ENCODE assay signal across 25 cellular contexts in the genomic region with DNA sequence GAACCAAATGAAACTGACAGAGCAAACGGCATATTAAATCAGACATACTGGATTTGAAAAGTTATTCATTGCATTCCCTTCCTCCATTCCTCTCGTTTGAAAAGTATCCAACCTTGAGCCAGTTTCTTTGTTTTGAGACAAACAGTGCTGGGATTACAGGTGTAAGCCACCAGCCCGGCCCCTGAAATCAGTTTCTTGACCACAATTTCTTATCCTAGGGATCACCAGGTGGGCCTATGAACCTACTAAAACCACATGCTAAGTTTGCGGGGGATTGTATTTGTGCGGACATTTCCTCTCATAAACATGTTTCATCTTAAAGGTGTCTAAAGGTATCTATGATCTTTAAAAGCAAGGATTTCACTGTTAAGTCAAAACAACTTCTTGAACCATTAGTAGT.
"Had no signal": no experiment of that assay in that cellular context is flagged by ENCODE, and none has a peak within 500 bp of the region (broad histone marks: within the 10 kb centered on the region; RNA-seq: fewer than 3 reads in every experiment).

No MANE protein-coding gene starts in this region.

- DNase-seq: activated CD4-positive, alpha-beta T cell treated with anti-CD3 and anti-CD28 coated beads, Interleukin-2, amount 50 U/mL, for 4 hours; activated CD4-positive, CD25-positive, alpha-beta regulatory T cell treated with anti-CD3 and anti-CD28 coated beads, Interleukin-2, amount 50 U/mL, for 72 hours; activated CD8-positive, alpha-beta memory T cell treated with anti-CD3 and anti-CD28 coated beads, Interleukin-2, amount 50 U/mL, for 4 hours; activated gamma-delta T cell treated with Interleukin-2 at 50 U/mL for 16 hours; activated naive CD4-positive, alpha-beta T cell treated with anti-CD3 and anti-CD28 coated beads, Interleukin-2, amount 50 U/mL, for 16 hours; activated T-cell treated with anti-CD3 and anti-CD28 coated beads, Interleukin-2, amount 50 U/mL, for 1 hour; anterior cingulate cortex; effector CD8-positive, alpha-beta T cell; esophagus squamous epithelium; foreskin melanocyte; left lung; mesendoderm; mucosa of descending colon; right lobe of liver; stimulated activated CD4-positive, alpha-beta T cell treated with anti-CD3 and anti-CD28 coated beads, Interleukin-2, amount 100 ng/mL, for 48 hours; stimulated activated naive CD4-positive, alpha-beta T cell treated with Interleukin-2 at 50 U/mL for 16 hours; T-helper 9 cell; WERI-Rb-1 had no signal

- H3K27ac Mint-ChIP-seq: activated T-helper 17 cell treated with anti-CD3 and anti-CD28 coated beads, Interleukin-2, amount 50 U/mL, for 72 hours; nephron; T-helper 1 cell treated with Interleukin-12 subunit alpha and Interleukin-12 subunit beta and Interleukin-4 antibody, amounts not matched to agents 30 μg/mL and 1 μg/mL, for 36 hours had no signal

- ATAC-seq: activated T-helper 17 cell treated with anti-CD3 and anti-CD28 coated beads, Interleukin-2, amount 50 U/mL, for 72 hours; left lung; mucosa of descending colon; right lobe of liver had no signal

- H3K9me3 ChIP-seq: esophagus squamous epithelium, left lung, mucosa of descending colon, neutrophil, right lobe of liver, tibial nerve had no signal

- H3K4me3 Mint-ChIP-seq: activated T-helper 17 cell treated with anti-CD3 and anti-CD28 coated beads, Interleukin-2, amount 50 U/mL, for 72 hours; nephron; T-helper 1 cell treated with Interleukin-12 subunit alpha and Interleukin-12 subunit beta and Interleukin-4 antibody, amounts not matched to agents 30 μg/mL and 1 μg/mL, for 36 hours had no signal

- H3K27me3 ChIP-seq: esophagus squamous epithelium, left lung, neutrophil, right lobe of liver, tibial nerve had no signal

- H3K27me3 Mint-ChIP-seq: activated T-helper 17 cell treated with anti-CD3 and anti-CD28 coated beads, Interleukin-2, amount 50 U/mL, for 72 hours had no signal

- H3K4me1 ChIP-seq: tibial nerve had no signal

- H3K9me3 Mint-ChIP-seq: activated T-helper 17 cell treated with anti-CD3 and anti-CD28 coated beads, Interleukin-2, amount 50 U/mL, for 72 hours; T-helper 1 cell treated with Interleukin-12 subunit alpha and Interleukin-12 subunit beta and Interleukin-4 antibody, amounts not matched to agents 30 μg/mL and 1 μg/mL, for 36 hours had no signal

- H3K4me1 Mint-ChIP-seq: nephron had no signal

- H3K36me3 ChIP-seq: left lung, neutrophil, right lobe of liver, tibial nerve had no signal

- H3K27ac ChIP-seq: epithelial cell of prostate, esophagus squamous epithelium, left lung, neutrophil, right lobe of liver, tibial nerve, WERI-Rb-1 had no signal

- H3K4me3 ChIP-seq: esophagus squamous epithelium, left lung, lung, mucosa of descending colon, right lobe of liver, tibial nerve had no signal
